18 cellular contexts compared by ENCODE assay signal in genomic region chr3:100783619-100784018, GRCh38.
DNase-seq lines count a peak whose midpoint lies in the region; ATAC-seq, FAIRE-seq and TF ChIP-seq lines count a peak whose summit lies in the region.
"Had no signal": no experiment of that assay in that cellular context is flagged by ENCODE, and none has a peak within 500 bp of the region (broad histone marks: within the 10 kb centered on the region; RNA-seq: fewer than 3 reads in every experiment).

No MANE protein-coding gene starts in this region.

- peak overlapping the region; percentile 23; the same call in 1 of the 2 replicates for H3K27ac ChIP-seq in GM23248
- H3K27ac ChIP-seq in K562 (ENCODE audit: extremely low read depth, low read depth, low read length), result no peak overlapping the region
- peak overlapping the region; percentile 81 for H3K27ac ChIP-seq in osteoblast (ENCODE audit: low read depth, low read length)
- H3K27ac ChIP-seq: BLaER1 had no signal

- H3K9me1 ChIP-seq in K562 (ENCODE audit: control insufficient read depth, insufficient read depth, low read length), result no peaks in the 10 kb centered on the region

- DNase-seq in GM23248 (no peak), K562 (ENCODE audit: extremely low read depth in 1 of 4, low spot score in 3 of 4) (no peak), osteoblast (ENCODE audit: insufficient read length, low spot score, missing footprints) (no peak), urothelium cell line (ENCODE audit: low spot score) (no peak)
- DNase-seq in effector memory CD8-positive, alpha-beta T cell, result no peak
- no peak for DNase-seq in central memory CD4-positive, alpha-beta T cell
- DNase-seq: 8988T; CD4-positive, alpha-beta memory T cell; DMS153; DMS79; GDM1; GOT3; H9 had no signal

- no peak for TF ChIP-seq POLR2A in K562 (conservative IDR thresholded peaks at IDR 0.05)

- H3K79me2 ChIP-seq in GM23248 (ENCODE audit: insufficient read depth) (no peaks in the 10 kb centered on the region), K562 (ENCODE audit: control insufficient read depth, insufficient read depth, low read length) (no peaks in the 10 kb centered on the region), osteoblast (ENCODE audit: insufficient read depth, low read length) (no peaks in the 10 kb centered on the region)

- peaks cover 26% of the 10 kb centered on the region; the same call in 1 of the 2 replicates for H3F3A ChIP-seq in GM23248 (ENCODE audit: insufficient read depth)

- TF ChIP-seq EP300 in K562 (IDR thresholded peaks at IDR 0.05; ENCODE audit: low read length), result no peak

- H3K36me3 Mint-ChIP-seq in effector memory CD8-positive, alpha-beta T cell (ENCODE audit: insufficient read depth), result no peaks in the 10 kb centered on the region
- H3K36me3 Mint-ChIP-seq: CD14-positive monocyte; CD4-positive, alpha-beta memory T cell had no signal

- H3K9ac ChIP-seq in GM23248 (no peak overlapping the region), K562 (ENCODE audit: insufficient read depth in 1 of 2, low read depth in 2 of 2, low read length in 2 of 2) (no peak overlapping the region)
- H3K9ac ChIP-seq: BLaER1 had no signal

- H3K27me3 Mint-ChIP-seq in effector memory CD8-positive, alpha-beta T cell, result peaks cover 5 to 15% of the 10 kb centered on the region in 2 donors
- H3K27me3 Mint-ChIP-seq: CD4-positive, alpha-beta memory T cell had no signal

- H2AFZ ChIP-seq in GM23248 (no peak overlapping the region), K562 (ENCODE audit: low read depth, low read length) (no peak overlapping the region), osteoblast (ENCODE audit: low read length) (no peak overlapping the region)

- no peak overlapping the region for H3K4me3 Mint-ChIP-seq in effector memory CD8-positive, alpha-beta T cell
- H3K4me3 Mint-ChIP-seq: CD14-positive monocyte; CD4-positive, alpha-beta memory T cell; H9 had no signal

- intact Hi-C loops in K562 (cut with micrococcal nuclease), result no loop called here

- TF ChIP-seq CTCF in K562 (IDR thresholded peaks at IDR 0.05 in 2 of 3, conservative IDR thresholded peaks at IDR 0.05 in 1 of 3; ENCODE audit: insufficient read depth in 2 of 3, low read depth in 1 of 3, low read length in 3 of 3) (no peak), osteoblast (IDR thresholded peaks at IDR 0.05; ENCODE audit: extremely low read depth, low read depth, low read length) (no peak)

- FAIRE-seq in K562 (lab: Jason Lieb, UNC) (no peak), urothelium cell line (lab: Jason Lieb, UNC) (peak; percentile 93)
- FAIRE-seq: GM12892, GM18507 had no signal

- H3K9me3 ChIP-seq in GM23248 (ENCODE audit: low read depth) (no peaks in the 10 kb centered on the region), K562 (replicated peaks; ENCODE audit: control insufficient read depth, insufficient read depth, low read depth, low read length) (no peaks in the 10 kb centered on the region), osteoblast (ENCODE audit: low read depth, low read length) (peaks cover 2% of the 10 kb centered on the region)

- H3K9me2 ChIP-seq in GM23248 (ENCODE audit: insufficient read depth), result no peaks in the 10 kb centered on the region; the same call in none of the 2 replicates

- H3K27me3 ChIP-seq in GM23248 (replicated peaks; ENCODE audit: insufficient read depth), result no peaks in the 10 kb centered on the region
- no peaks in the 10 kb centered on the region for H3K27me3 ChIP-seq in K562 (ENCODE audit: control insufficient read depth in 2 of 2, insufficient read depth in 2 of 2, low read length in 2 of 2)
- no peaks in the 10 kb centered on the region for H3K27me3 ChIP-seq in osteoblast (ENCODE audit: insufficient read depth, low read length)
- H3K27me3 ChIP-seq: BLaER1 had no signal

- no peak for TF ChIP-seq RAD21 in K562 (CRISPR knock-in tag; conservative IDR thresholded peaks at IDR 0.05 in 1 of 2, IDR thresholded peaks at IDR 0.05 in 1 of 2)

- H3K4me1 Mint-ChIP-seq in effector memory CD8-positive, alpha-beta T cell (ENCODE audit: low read depth in 2 of 2), result no peaks in the 10 kb centered on the region
- H3K4me1 Mint-ChIP-seq: CD14-positive monocyte; CD4-positive, alpha-beta memory T cell had no signal

- in situ Hi-C loops in GM23248 (cut with MboI) (no loop called here), K562 (cut with MboI) (no loop called here)

- H3K4me3 ChIP-seq in GM23248 (no peak overlapping the region), K562 (no peak overlapping the region), osteoblast (ENCODE audit: insufficient read depth, low read length) (no peak overlapping the region)
- H3K4me3 ChIP-seq: BLaER1 had no signal

- no peak for ATAC-seq in K562
- no peak for ATAC-seq in effector memory CD8-positive, alpha-beta T cell (replicated peaks)
- no peak for ATAC-seq in HG03571 (IDR thresholded peaks at IDR 0.05; ENCODE audit: unreplicated experiment)

- peaks cover 0 to 5% of the 10 kb centered on the region in 2 donors for H3K9me3 Mint-ChIP-seq in effector memory CD8-positive, alpha-beta T cell

- POLR2A ChIA-PET in K562 (lab: Yijun Ruan, JAX), result no interaction called here

- H3K27ac Mint-ChIP-seq in effector memory CD8-positive, alpha-beta T cell, result no peak overlapping the region
- H3K27ac Mint-ChIP-seq: CD14-positive monocyte; CD4-positive, alpha-beta memory T cell; H9 had no signal

- CTCF ChIA-PET in K562 (lab: Yijun Ruan, JAX; ENCODE audit: low intra/inter-chr PET ratio), result no interaction called here

- H3K4me2 ChIP-seq in GM23248 (ENCODE audit: unreplicated experiment), result no peak overlapping the region
- no peak overlapping the region for H3K4me2 ChIP-seq in K562 (ENCODE audit: insufficient read depth, low read length)
- H3K4me2 ChIP-seq in osteoblast (ENCODE audit: insufficient read depth, low read length), result no peak overlapping the region
- H3K4me2 ChIP-seq: BLaER1 had no signal

- whole genome bisulfite sequencing in GM23248 (ENCODE audit: low coverage in 1 of 2, low lambda C conversion rate in 2 of 2, missing lambda C conversion rate in 2 of 2), 2 experiments, result 87 to 94% methylated on average over 3 of the region's 3 CpGs
- WGBS in K562 (ENCODE audit: insufficient coverage, low coverage, missing lambda C conversion rate), result 3% methylated on average over 3 of the region's 3 CpGs

- H3K4me1 ChIP-seq in GM23248 (ENCODE audit: insufficient read depth), result peaks cover 44% of the 10 kb centered on the region
- H3K4me1 ChIP-seq in K562 (replicated peaks in 1 of 2; ENCODE audit: control insufficient read depth in 2 of 2, insufficient read depth in 2 of 2, low read length in 2 of 2), result no peaks in the 10 kb centered on the region
- peaks cover 33% of the 10 kb centered on the region for H3K4me1 ChIP-seq in osteoblast (ENCODE audit: insufficient read depth, low read length)
- H3K4me1 ChIP-seq: BLaER1 had no signal

- no peaks in the 10 kb centered on the region for H4K20me1 ChIP-seq in GM23248 (ENCODE audit: insufficient read depth)
- no peaks in the 10 kb centered on the region for H4K20me1 ChIP-seq in K562 (replicated peaks; ENCODE audit: control insufficient read depth, insufficient read depth, low read length)
- no peaks in the 10 kb centered on the region for H4K20me1 ChIP-seq in osteoblast (ENCODE audit: insufficient read depth, low read length)
- H4K20me1 ChIP-seq: BLaER1 had no signal

- BruUV-seq in K562 (replicated peaks; lab: Mats Ljungman, UMichigan), result no TSS peak

- no peaks in the 10 kb centered on the region for H3K36me3 ChIP-seq in GM23248 (ENCODE audit: low read depth)
- no peaks in the 10 kb centered on the region for H3K36me3 ChIP-seq in K562 (ENCODE audit: control insufficient read depth, insufficient read depth, low read length)
- H3K36me3 ChIP-seq in osteoblast (ENCODE audit: insufficient read depth, low read length), result peaks cover 41% of the 10 kb centered on the region
- H3K36me3 ChIP-seq: BLaER1 had no signal
